Comparison of ENCODE assay signal across 1 cellular context in the genomic region with DNA sequence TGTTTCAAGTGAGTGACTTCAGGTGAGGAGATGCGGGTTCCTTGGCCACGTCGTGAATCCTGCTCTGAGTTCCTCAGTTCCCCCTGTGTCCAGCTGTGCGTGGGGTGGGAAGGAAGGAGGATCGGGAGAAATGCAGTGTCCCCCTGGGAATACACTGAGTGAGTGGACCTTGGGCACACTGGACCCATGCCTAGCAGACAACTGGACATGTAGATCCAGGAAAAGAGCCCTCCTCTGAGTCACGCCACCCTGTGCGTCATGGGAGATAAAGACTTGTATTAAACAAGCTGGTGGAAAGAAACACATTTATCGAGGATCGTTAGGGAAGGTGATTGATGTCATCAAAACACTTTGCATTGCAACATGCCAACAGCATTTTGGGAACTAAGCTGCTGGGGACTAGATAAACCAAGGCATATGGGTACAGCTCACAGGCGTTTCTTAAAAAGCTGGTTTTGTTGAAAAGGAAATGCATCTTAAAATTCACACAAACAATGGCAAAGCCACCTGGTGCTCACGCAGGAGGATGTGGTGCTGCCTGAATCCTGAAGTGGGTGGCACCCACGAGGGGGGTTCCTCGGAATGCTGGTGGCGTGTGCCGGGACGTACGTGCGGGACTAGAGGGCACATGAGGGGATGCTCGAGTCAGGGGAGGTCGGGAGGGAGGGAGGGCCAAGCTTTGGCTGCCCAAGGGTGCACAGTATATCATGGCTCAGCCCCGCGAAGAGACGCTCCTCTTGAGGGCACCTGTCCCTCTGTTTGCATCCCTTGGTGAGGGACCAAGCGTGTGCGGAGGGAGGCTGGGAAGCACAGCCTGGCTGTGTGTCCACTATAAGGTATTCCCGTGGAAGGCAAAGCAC.
TF ChIP-seq lines count a peak whose summit lies in the region.

No MANE protein-coding gene starts in this region.

TF ChIP-seq in endothelial cell of umbilical vein, 7 proteins besides CTCF, POLR2A, EP300 and RAD21 (continued from another document):
- TF ChIP-seq GATA2 (IDR thresholded peaks at IDR 0.05; ENCODE audit: insufficient read depth, insufficient read length, low read depth, low read length) (no peak), EZH2 (IDR thresholded peaks at IDR 0.05; ENCODE audit: borderline replicate concordance, low read depth, low read length, severe bottlenecking) (no peak), MYC (IDR thresholded peaks at IDR 0.05; ENCODE audit: low read depth, low read length) (no peak)
TF ChIP-seq in endothelial cell of umbilical vein: peak in this region for 0.
